8 cellular contexts compared by ENCODE assay signal in genomic region chr9:127876764-127877562, GRCh38. TPM values are rescaled to one million over a fixed set of nuclear protein-coding genes. Genes with fewer than 3 reads are reported as not detected.
DNase-seq lines count a peak whose midpoint lies in the region; ATAC-seq and TF ChIP-seq lines count a peak whose summit lies in the region.

No MANE protein-coding gene starts in this region.

- H3K9me3 ChIP-seq in Caco-2, result no peaks in the 10 kb centered on the region
- H3K9me3 ChIP-seq in WERI-Rb-1 (ENCODE audit: severe bottlenecking), result no peaks in the 10 kb centered on the region
- peaks cover 2% of the 10 kb centered on the region for H3K9me3 ChIP-seq in trophoblast cell (ENCODE audit: insufficient read depth, low read depth, low read length)

- no peak overlapping the region for H3K23ac ChIP-seq in trophoblast cell (ENCODE audit: low read length)

- H2BK12ac ChIP-seq in trophoblast cell (ENCODE audit: low read length), result peak overlapping the region; percentile 21

- peaks cover 12% of the 10 kb centered on the region for H3K79me1 ChIP-seq in trophoblast cell (ENCODE audit: low read length)

- peak overlapping the region; percentile 49 for H4K12ac ChIP-seq in trophoblast cell (ENCODE audit: low read depth, low read length)

- peak overlapping the region; percentile 80 for H4K8ac ChIP-seq in trophoblast cell (ENCODE audit: low read depth, low read length)

- H3K9me3 Mint-ChIP-seq in Caco-2 (ENCODE audit: unreplicated experiment), result no peaks in the 10 kb centered on the region

- peak overlapping the region; percentile 79 for H3K4me3 Mint-ChIP-seq in Caco-2 (ENCODE audit: unreplicated experiment)

- peaks cover 10% of the 10 kb centered on the region; the same call in 1 of the 2 replicates for H3K4me1 ChIP-seq in Caco-2
- peaks cover 21 to 24% of the 10 kb centered on the region in 2 experiments for H3K4me1 ChIP-seq in trophoblast cell (ENCODE audit: control insufficient read depth in 1 of 2, insufficient read depth in 2 of 2, low read length in 2 of 2)

- peak overlapping the region; percentile 48 for H2BK120ac ChIP-seq in trophoblast cell (ENCODE audit: insufficient read depth, low read length, poor library complexity)

- peaks cover 7% of the 10 kb centered on the region for H3K36me3 Mint-ChIP-seq in Caco-2 (ENCODE audit: insufficient read depth, unreplicated experiment)

- H3K27me3 ChIP-seq in Caco-2 (replicated peaks; ENCODE audit: control insufficient read depth, insufficient read depth, low read length) (no peaks in the 10 kb centered on the region), WERI-Rb-1 (ENCODE audit: insufficient read depth, low read depth, severe bottlenecking) (no peaks in the 10 kb centered on the region), trophoblast cell (ENCODE audit: insufficient read depth, low read length) (no peaks in the 10 kb centered on the region)

- peaks cover 4% of the 10 kb centered on the region for H3K4me1 Mint-ChIP-seq in Caco-2 (ENCODE audit: low read depth, unreplicated experiment)

- TSS peak; percentile 70 for BruUV-seq in Caco-2 (replicated peaks; lab: Mats Ljungman, UMichigan)

- H3K4me3 ChIP-seq in Caco-2 (ENCODE audit: low read depth, low read length) (peak overlapping the region; percentile 56), WERI-Rb-1 (ENCODE audit: low read depth, low read length) (peak overlapping the region; percentile 76), trophoblast cell (ENCODE audit: low read depth, low read length) (peak overlapping the region; percentile 65)

- no peak for TF ChIP-seq CTCF in Caco-2 (IDR thresholded peaks at IDR 0.05; ENCODE audit: insufficient read depth in 1 of 2, low read depth in 1 of 2, low read length in 1 of 2, severe bottlenecking in 1 of 2, unreplicated experiment in 1 of 2)
- no peak for TF ChIP-seq CTCF in WERI-Rb-1 (IDR thresholded peaks at IDR 0.05; ENCODE audit: low read depth, low read length)
- TF ChIP-seq CTCF in GM10266 (IDR thresholded peaks at IDR 0.05; ENCODE audit: control insufficient read depth, insufficient read depth, low read depth, missing control alignments), result no peak

- H3K79me2 ChIP-seq in trophoblast cell (ENCODE audit: control insufficient read depth, insufficient read depth, low read length, poor library complexity), result peaks cover 7% of the 10 kb centered on the region

- H2BK5ac ChIP-seq in trophoblast cell (ENCODE audit: low read depth, low read length, poor library complexity), result no peak overlapping the region

- peak overlapping the region; percentile 79 for H3K27ac ChIP-seq in WERI-Rb-1
- no peak overlapping the region for H3K27ac ChIP-seq in trophoblast cell (ENCODE audit: low read depth, low read length)

- ATAC-seq in Right ventricle myocardium superior (ENCODE audit: poor library complexity) (peak; percentile 58), GM19035 (IDR thresholded peaks at IDR 0.05; ENCODE audit: unreplicated experiment) (no peak), HG03520 (IDR thresholded peaks at IDR 0.05; ENCODE audit: unreplicated experiment) (no peak)

- H3K4me2 ChIP-seq in trophoblast cell (ENCODE audit: low read length), result peak overlapping the region; percentile 92

- peak overlapping the region; percentile 11 for H3K4ac ChIP-seq in trophoblast cell (ENCODE audit: low read depth, low read length)

- POLR2A ChIA-PET in Caco-2 (lab: Charles Lee), result no interaction called here

- H3K14ac ChIP-seq in trophoblast cell (ENCODE audit: low read length), result peak overlapping the region; percentile 89

- peak overlapping the region; percentile 83 for H2AFZ ChIP-seq in trophoblast cell (ENCODE audit: insufficient read depth, low read length, poor library complexity)

- CTCF ChIA-PET in Caco-2 (lab: Charles Lee), result no interaction called here

- H3K27me3 Mint-ChIP-seq in Caco-2 (ENCODE audit: insufficient read depth, unreplicated experiment), result no peaks in the 10 kb centered on the region

- H3K18ac ChIP-seq in trophoblast cell (ENCODE audit: low read length), result peak overlapping the region; percentile 88

- H2AK5ac ChIP-seq in trophoblast cell (ENCODE audit: low read length), result peak overlapping the region; percentile 75

- no peaks in the 10 kb centered on the region for H3K36me3 ChIP-seq in Caco-2 (ENCODE audit: control insufficient read depth, insufficient read depth, low read length)
- peaks cover 26% of the 10 kb centered on the region for H3K36me3 ChIP-seq in WERI-Rb-1
- H3K36me3 ChIP-seq in trophoblast cell (ENCODE audit: control insufficient read depth in 1 of 2, insufficient read depth in 2 of 2, low read length in 2 of 2), result peaks cover 0 to 5% of the 10 kb centered on the region in 2 experiments

- no peak for DNase-seq in Caco-2
- DNase-seq in WERI-Rb-1, result no peak
- DNase-seq in Right ventricle myocardium superior, result peak; percentile 76
- no peak for DNase-seq in trophoblast cell
- DNase-seq in middle frontal gyrus (ENCODE audit: extremely low spot score, low spot score), result no peak
- no peak for DNase-seq in GM10266 (ENCODE audit: extremely low spot score)

- no peak overlapping the region for H3K27ac Mint-ChIP-seq in Caco-2 (ENCODE audit: unreplicated experiment)

- intact Hi-C loops in Caco-2 (cut with micrococcal nuclease; ENCODE audit: unreplicated experiment), result no loop called here
- intact Hi-C loops in Right ventricle myocardium superior (cut with DNase I), result no loop called here

- peak overlapping the region; percentile 24 for H3K9ac ChIP-seq in trophoblast cell (ENCODE audit: low read length)

- no CpG with 5 or more reads among the region's 26 CpGs for WGBS in trophoblast cell (ENCODE audit: extremely low coverage, insufficient coverage, insufficient read length)

- H4K91ac ChIP-seq in trophoblast cell (ENCODE audit: low read depth, low read length), result peak overlapping the region; percentile 90

RNA-seq across cellular contexts. Expression of gene AK1, which starts 0.5 kb away (rescaled TPM):
- total RNA-seq in Caco-2 (2022), result 39.2 and 41.5 TPM in 2 replicates
- total RNA-seq in Right ventricle myocardium superior, result 932 TPM
- polyA plus RNA-seq in trophoblast cell (2013), result 33.2 and 34.2 TPM in 2 replicates

RNA-seq across cellular contexts. Expression of gene ST6GALNAC6, which starts 22.4 kb away (rescaled TPM):
- total RNA-seq in Caco-2 (2022) (20.7 and 25.1 TPM in 2 replicates), Right ventricle myocardium superior (38.2 TPM)
- polyA plus RNA-seq in trophoblast cell (2013), result 9.1 and 10.5 TPM in 2 replicates

RNA-seq across cellular contexts. Expression of gene ENG, which starts 22.5 kb away (rescaled TPM):
- total RNA-seq in Caco-2 (2022), result 0.18 and 0.53 TPM in 2 replicates
- 118 TPM for total RNA-seq in Right ventricle myocardium superior
- 68.9 and 73.1 TPM in 2 replicates for polyA plus RNA-seq in trophoblast cell (2013)

RNA-seq across cellular contexts. Expression of gene ST6GALNAC4, which starts 39.9 kb away (rescaled TPM):
- total RNA-seq in Caco-2 (2022) (12.1 and 13.2 TPM in 2 replicates), Right ventricle myocardium superior (18.1 TPM)
- polyA plus RNA-seq in trophoblast cell (2013), result 5.3 and 5.4 TPM in 2 replicates

RNA-seq across cellular contexts. Expression of gene PIP5KL1, which starts 53.6 kb away (rescaled TPM):
- total RNA-seq in Caco-2 (2022) (2.3 and 3.8 TPM in 2 replicates), Right ventricle myocardium superior (0.48 TPM)
- 2.9 and 3.3 TPM in 2 replicates for polyA plus RNA-seq in trophoblast cell (2013)

Comparison
In these comparisons a context has a peak if more than half of its experiments do, and no peak if none do; other contexts are left out.
1. RNA of gene AK1, which starts 0.5 kb away (total RNA-seq): 932 TPM in Right ventricle myocardium superior (single experiment); 39.2 to 41.5 TPM in Caco-2; every median in the first group is over 10 times any median in the second.
2. RNA of gene ENG, which starts 22.5 kb away (total RNA-seq): 118 TPM in Right ventricle myocardium superior (single experiment); 0.18 to 0.53 TPM in Caco-2; every median in the first group is over 10 times any median in the second.
3. Peak in every context shown above with its lines, with median percentiles within 50 percentile points of each other: H3K4me3 ChIP-seq.